Comparison of ENCODE assay signal across 8 cellular contexts in genomic region chr14:100586153-100586519, GRCh38. TPM values are rescaled to one million over a fixed set of nuclear protein-coding genes. Genes with fewer than 3 reads are reported as not detected.
A peak's percentile ranks its signal among the peaks of the same experiment; 100 is the strongest.
DNase-seq lines count a peak whose midpoint lies in the region; ATAC-seq, FAIRE-seq and TF ChIP-seq lines count a peak whose summit lies in the region.

No MANE protein-coding gene starts in this region.

- peaks cover 16% of the 10 kb centered on the region for H3K4me1 ChIP-seq in mesenchymal stem cell (ENCODE audit: control insufficient read depth, insufficient read depth, low read depth, low read length)

- H2BK12ac ChIP-seq in mesenchymal stem cell (ENCODE audit: low read length in 2 of 2) = no peak overlapping the region

- no peak overlapping the region for H3K18ac ChIP-seq in mesenchymal stem cell (ENCODE audit: low read depth in 1 of 2, low read length in 2 of 2)

- H2BK5ac ChIP-seq in mesenchymal stem cell (ENCODE audit: low read depth, low read length, poor library complexity, severe bottlenecking) = no peak overlapping the region

- H2AK5ac ChIP-seq in mesenchymal stem cell (ENCODE audit: low read length, severe bottlenecking) = no peak overlapping the region

- peak overlapping the region; percentile 70 for H3K4me3 ChIP-seq in mesenchymal stem cell (ENCODE audit: insufficient read depth in 1 of 2, low read depth in 1 of 2, low read length in 2 of 2)

- no peak for FAIRE-seq in frontal cortex (lab: Jason Lieb, UNC)

- H3K27me3 Mint-ChIP-seq in natural killer cell treated with Interleukin-12 subunit alpha and Interleukin-12 subunit beta and Interleukin-15 and Interleukin-18, amount 100 ng/mL, for 72 hours = peaks cover 17 to 32% of the 10 kb centered on the region in 2 donors
- H3K27me3 Mint-ChIP-seq in natural killer cell (ENCODE audit: low read depth in 2 of 2) = peaks cover 30 to 35% of the 10 kb centered on the region in 2 donors

- H3K9me3 ChIP-seq in mesenchymal stem cell (ENCODE audit: control insufficient read depth, low read length) = no peaks in the 10 kb centered on the region

- no peak for ATAC-seq in natural killer cell treated with Interleukin-12 subunit alpha and Interleukin-12 subunit beta and Interleukin-15 and Interleukin-18, amount 100 ng/mL, for 72 hours
- ATAC-seq in natural killer cell = no peak

- no peak overlapping the region for H4K91ac ChIP-seq in mesenchymal stem cell (ENCODE audit: low read length)

- H3K27me3 ChIP-seq in mesenchymal stem cell (ENCODE audit: control insufficient read depth in 1 of 2, insufficient read depth in 1 of 2, low read length in 2 of 2) = peaks cover 21 to 63% of the 10 kb centered on the region in 2 experiments

- no peak overlapping the region for H3K23ac ChIP-seq in mesenchymal stem cell (ENCODE audit: low read length in 2 of 2)

- H4K8ac ChIP-seq in mesenchymal stem cell (ENCODE audit: low read length) = no peak overlapping the region

- H3K4me3 Mint-ChIP-seq in natural killer cell treated with Interleukin-12 subunit alpha and Interleukin-12 subunit beta and Interleukin-15 and Interleukin-18, amount 100 ng/mL, for 72 hours = no peak overlapping the region
- H3K4me3 Mint-ChIP-seq in natural killer cell = no peak overlapping the region

- H3K4me1 Mint-ChIP-seq in natural killer cell treated with Interleukin-12 subunit alpha and Interleukin-12 subunit beta and Interleukin-15 and Interleukin-18, amount 100 ng/mL, for 72 hours (ENCODE audit: low read depth in 2 of 2) = no peaks in the 10 kb centered on the region
- no peaks in the 10 kb centered on the region for H3K4me1 Mint-ChIP-seq in natural killer cell

- DNase-seq in natural killer cell treated with Interleukin-12 subunit alpha and Interleukin-12 subunit beta and Interleukin-15 and Interleukin-18, amount 100 ng/mL, for 72 hours (ENCODE audit: low spot score) = peak; percentile 57
- DNase-seq in natural killer cell (no peak), cerebellum (ENCODE audit: low spot score) (peak; percentile 71), mesenchymal stem cell (no peak), SW480 (ENCODE audit: low spot score) (no peak), AML-193 (lab: John Stamatoyannopoulos, UW) (no peak), frontal cortex (ENCODE audit: low spot score in 2 of 2) (no peak), NCI-H187 treated with DMSO at 0.1 percent for 48 hours (lab: John Stamatoyannopoulos, UW) (no peak)

- no peak overlapping the region for H3K14ac ChIP-seq in mesenchymal stem cell (ENCODE audit: low read length in 2 of 2)

- no peak overlapping the region for H3K27ac Mint-ChIP-seq in natural killer cell treated with Interleukin-12 subunit alpha and Interleukin-12 subunit beta and Interleukin-15 and Interleukin-18, amount 100 ng/mL, for 72 hours
- no peak overlapping the region for H3K27ac Mint-ChIP-seq in natural killer cell

- H3K9me3 Mint-ChIP-seq in natural killer cell treated with Interleukin-12 subunit alpha and Interleukin-12 subunit beta and Interleukin-15 and Interleukin-18, amount 100 ng/mL, for 72 hours = no peaks in the 10 kb centered on the region
- no peaks in the 10 kb centered on the region for H3K9me3 Mint-ChIP-seq in natural killer cell

- H2AFZ ChIP-seq in mesenchymal stem cell (ENCODE audit: low read depth, low read length) = peak overlapping the region; percentile 46

- WGBS in mesenchymal stem cell = 38% methylated on average over 16 of the region's 16 CpGs

- H3K36me3 ChIP-seq in mesenchymal stem cell (ENCODE audit: control insufficient read depth in 1 of 2, insufficient read depth in 2 of 2, low read depth in 1 of 2, low read length in 2 of 2) = no peaks in the 10 kb centered on the region

- TF ChIP-seq CTCF in natural killer cell (IDR thresholded peaks at IDR 0.05) = no peak

- H3K4ac ChIP-seq in mesenchymal stem cell (ENCODE audit: low read depth in 1 of 2, low read length in 2 of 2) = no peak overlapping the region

- H3K4me2 ChIP-seq in mesenchymal stem cell (ENCODE audit: low read length, poor library complexity, severe bottlenecking) = peak overlapping the region; percentile 96

- H3K36me3 Mint-ChIP-seq in natural killer cell treated with Interleukin-12 subunit alpha and Interleukin-12 subunit beta and Interleukin-15 and Interleukin-18, amount 100 ng/mL, for 72 hours = no peaks in the 10 kb centered on the region
- no peaks in the 10 kb centered on the region for H3K36me3 Mint-ChIP-seq in natural killer cell

- peak overlapping the region; percentile 26 for H3K9ac ChIP-seq in mesenchymal stem cell (ENCODE audit: low read length)

- intact Hi-C loops in natural killer cell (cut with micrococcal nuclease) = no loop called here

- H2BK15ac ChIP-seq in mesenchymal stem cell (ENCODE audit: low read depth, poor library complexity, severe bottlenecking) = no peak overlapping the region

- H3K27ac ChIP-seq in mesenchymal stem cell (ENCODE audit: low read length, poor library complexity, severe bottlenecking) = no peak overlapping the region

- H3K79me1 ChIP-seq in mesenchymal stem cell (replicated peaks; ENCODE audit: low read length, poor library complexity, severe bottlenecking) = no peaks in the 10 kb centered on the region

- no peak overlapping the region for H2BK120ac ChIP-seq in mesenchymal stem cell (ENCODE audit: low read depth, low read length)

RNA-seq across cellular contexts. Expression of gene BEGAIN, which starts 1.1 kb away (rescaled TPM):
- not detected for total RNA-seq in natural killer cell treated with Interleukin-12 subunit alpha and Interleukin-12 subunit beta and Interleukin-15 and Interleukin-18, amount 100 ng/mL, for 72 hours
- total RNA-seq in natural killer cell = 1 to 10 TPM in 1 of 3 donors, under 1 TPM in 1, not detected in 1; 0.11 to 1.3 TPM
- total RNA-seq in cerebellum = 6.0 TPM
- polyA plus RNA-seq in mesenchymal stem cell (2013, experiment 1 of 2) = 0.15 TPM
- 0.11 TPM for polyA plus RNA-seq in mesenchymal stem cell (2013, experiment 2 of 2)
- 8.6 TPM for total RNA-seq in frontal cortex

Comparison
In these comparisons a context has a peak if more than half of its experiments do, and no peak if none do; other contexts are left out.
1. DNase-seq: peak in natural killer cell treated with Interleukin-12 subunit alpha and Interleukin-12 subunit beta and Interleukin-15 and Interleukin-18, amount 100 ng/mL, for 72 hours (single experiment) and cerebellum (single experiment); none in natural killer cell (single experiment), mesenchymal stem cell (single experiment), SW480 (single experiment), AML-193 (0 of 2), frontal cortex (0 of 2) and NCI-H187 treated with DMSO at 0.1 percent for 48 hours (single experiment).